8 cellular contexts compared by ENCODE assay signal in genomic region chr10:102729090-102730026, GRCh38. TPM values are rescaled to one million over a fixed set of nuclear protein-coding genes. Genes with fewer than 3 reads are reported as not detected.
DNase-seq lines count a peak whose midpoint lies in the region; ATAC-seq and TF ChIP-seq lines count a peak whose summit lies in the region.

No MANE protein-coding gene starts in this region.

- H3K9me3 ChIP-seq in GM23248 (ENCODE audit: low read depth): no peaks in the 10 kb centered on the region

- H2AFZ ChIP-seq in GM23248: no peak overlapping the region

- no peak overlapping the region for H3K4me2 ChIP-seq in GM23248 (ENCODE audit: unreplicated experiment)

- H3K27ac Mint-ChIP-seq in naive thymus-derived CD8-positive, alpha-beta T cell: peak overlapping the region in 8 of 10 donors; percentile 36 to 85 (median 54)

- CTCF ChIA-PET in BJ (lab: Yijun Ruan, JAX): interaction anchor here (1.2 to 1.9 kb wide), 3 partner anchors 51 to 174 kb away, joined by 4 to 10 read pairs (median 5); no protein-coding TSS in a partner anchor

- no peaks in the 10 kb centered on the region for H3K27me3 Mint-ChIP-seq in naive thymus-derived CD8-positive, alpha-beta T cell

- no peak overlapping the region for H3K27ac ChIP-seq in GM23248

- POLR2A ChIA-PET in BJ (lab: Charles Lee): no interaction called here
- POLR2A ChIA-PET in naive thymus-derived CD8-positive, alpha-beta T cell (lab: Charles Lee): no interaction called here

- H3K9me2 ChIP-seq in GM23248 (ENCODE audit: insufficient read depth): no peaks in the 10 kb centered on the region

- H3K9me3 Mint-ChIP-seq in naive thymus-derived CD8-positive, alpha-beta T cell: no peaks in the 10 kb centered on the region

- no peaks in the 10 kb centered on the region for H4K20me1 ChIP-seq in GM23248 (ENCODE audit: insufficient read depth)

- peak; percentile 48 to 83 for ATAC-seq in naive thymus-derived CD8-positive, alpha-beta T cell
- no peak for ATAC-seq in HG03354 (IDR thresholded peaks at IDR 0.05; ENCODE audit: poor library complexity, severe bottlenecking, unreplicated experiment)

- WGBS in GM23248 (ENCODE audit: low coverage in 1 of 2, low lambda C conversion rate in 2 of 2, missing lambda C conversion rate in 2 of 2), 2 experiments: 53 to 54% methylated on average over 28 of the region's 28 CpGs

- H3K9ac ChIP-seq in GM23248: no peak overlapping the region

- H3K4me1 Mint-ChIP-seq in naive thymus-derived CD8-positive, alpha-beta T cell: peaks cover 0 to 12% (median 7%) of the 10 kb centered on the region in 4 donors

- peak; percentile 91 for TF ChIP-seq CTCF in BJ (IDR thresholded peaks at IDR 0.05; ENCODE audit: insufficient read depth, low read depth, low read length)

- H3K4me1 ChIP-seq in GM23248 (ENCODE audit: insufficient read depth): 0 out of 2 replicates have a peak, but pooled peaks cover 4% of the 10 kb centered on the region

- no peaks in the 10 kb centered on the region for H3F3A ChIP-seq in GM23248 (ENCODE audit: insufficient read depth)

- DNase-seq in BJ (ENCODE audit: low read depth) (no peak), GM23248 (peak; percentile 90), NOMO-1 treated with DMSO at 0.1 percent for 48 hours (lab: John Stamatoyannopoulos, UW; ENCODE audit: unreplicated experiment) (peak; percentile 31), fibroblast of gingiva (ENCODE audit: low read depth) (peak; percentile 68), superior temporal gyrus (ENCODE audit: extremely low spot score) (peak; percentile 91)
- peak; percentile 64 for DNase-seq in activated T-cell treated with anti-CD3 and anti-CD28 coated beads, Interleukin-2, amount 50 U/mL, for 1 hour
- DNase-seq in naive thymus-derived CD8-positive, alpha-beta T cell: peak in 9 of 10 donors; percentile 7 to 72 (median 37)

- in situ Hi-C loops in GM23248 (cut with MboI): loop anchor here (5.0 to 25.0 kb wide), 3 partner anchors 103 to 333 kb away; no protein-coding TSS in a partner anchor

- H3K4me3 Mint-ChIP-seq in naive thymus-derived CD8-positive, alpha-beta T cell: no peak overlapping the region

- H3K27me3 ChIP-seq in BJ (ENCODE audit: control insufficient read depth, insufficient read depth, low read length): no peaks in the 10 kb centered on the region
- no peaks in the 10 kb centered on the region for H3K27me3 ChIP-seq in GM23248 (replicated peaks; ENCODE audit: insufficient read depth)

- H3K36me3 ChIP-seq in BJ (ENCODE audit: control insufficient read depth, insufficient read depth, low read length): peaks cover 4% of the 10 kb centered on the region
- H3K36me3 ChIP-seq in GM23248 (ENCODE audit: low read depth): no peaks in the 10 kb centered on the region

- H3K36me3 Mint-ChIP-seq in naive thymus-derived CD8-positive, alpha-beta T cell: peaks cover 0 to 61% (median 8%) of the 10 kb centered on the region in 3 donors

- no peaks in the 10 kb centered on the region for H3K79me2 ChIP-seq in GM23248 (ENCODE audit: insufficient read depth)

- H3K4me3 ChIP-seq in BJ (ENCODE audit: low read depth, low read length): no peak overlapping the region
- no peak overlapping the region for H3K4me3 ChIP-seq in GM23248

RNA-seq across cellular contexts. Expression of gene WBP1L, which starts 14.4 kb away (rescaled TPM):
- 45.3 and 52.4 TPM in 2 replicates for polyA plus RNA-seq in BJ (2011; rRNA removed)
- polyA minus RNA-seq in BJ (2011; rRNA and poly(A)+ RNA removed): 45.2 and 70.0 TPM in 2 replicates
- total RNA-seq in GM23248 (2014; rRNA removed; shearing (Covaris generic)): 42.7 and 57.4 TPM in 2 replicates
- 21.1 and 23.0 TPM in 2 replicates for polyA plus RNA-seq in GM23248 (2016; fragmentation: Nextera tagmentation; extraction: Ambion mirVana)
- total RNA-seq in naive thymus-derived CD8-positive, alpha-beta T cell: 10 to 100 TPM; 32.6 to 35.6 TPM
- polyA plus RNA-seq in naive thymus-derived CD8-positive, alpha-beta T cell: 10 to 100 TPM; 22.6 to 28.2 (median 24.1) TPM

RNA-seq across cellular contexts. Expression of gene SFXN2, which starts 14.9 kb away (rescaled TPM):
- 4.3 and 5.6 TPM in 2 replicates for polyA plus RNA-seq in BJ (2011; rRNA removed)
- 4.9 and 11.6 TPM in 2 replicates for polyA minus RNA-seq in BJ (2011; rRNA and poly(A)+ RNA removed)
- 0.51 and 1.1 TPM in 2 replicates for total RNA-seq in GM23248 (2014; rRNA removed; shearing (Covaris generic))
- polyA plus RNA-seq in GM23248 (2016; fragmentation: Nextera tagmentation; extraction: Ambion mirVana): 1.7 and 1.9 TPM in 2 replicates
- 10 to 100 TPM; 30.0 to 32.6 TPM for total RNA-seq in naive thymus-derived CD8-positive, alpha-beta T cell
- 10 to 100 TPM in 1 of 3 donors, 1 to 10 TPM in 2; 6.6 to 16.5 (median 9.0) TPM for polyA plus RNA-seq in naive thymus-derived CD8-positive, alpha-beta T cell

RNA-seq across cellular contexts. Expression of gene ARL3, which starts 15.2 kb away (rescaled TPM):
- polyA plus RNA-seq in BJ (2011; rRNA removed): 8.1 and 10.8 TPM in 2 replicates
- polyA minus RNA-seq in BJ (2011; rRNA and poly(A)+ RNA removed): 1.9 TPM in 2 replicates
- 3.8 and 5.9 TPM in 2 replicates for total RNA-seq in GM23248 (2014; rRNA removed; shearing (Covaris generic))
- polyA plus RNA-seq in GM23248 (2016; fragmentation: Nextera tagmentation; extraction: Ambion mirVana): 22.7 and 24.1 TPM in 2 replicates
- total RNA-seq in naive thymus-derived CD8-positive, alpha-beta T cell: 1 to 10 TPM; 3.6 to 3.8 TPM
- polyA plus RNA-seq in naive thymus-derived CD8-positive, alpha-beta T cell: 1 to 10 TPM; 3.7 to 4.4 (median 3.9) TPM
